Comparison of ENCODE assay signal across 9 cellular contexts in the genomic region with DNA sequence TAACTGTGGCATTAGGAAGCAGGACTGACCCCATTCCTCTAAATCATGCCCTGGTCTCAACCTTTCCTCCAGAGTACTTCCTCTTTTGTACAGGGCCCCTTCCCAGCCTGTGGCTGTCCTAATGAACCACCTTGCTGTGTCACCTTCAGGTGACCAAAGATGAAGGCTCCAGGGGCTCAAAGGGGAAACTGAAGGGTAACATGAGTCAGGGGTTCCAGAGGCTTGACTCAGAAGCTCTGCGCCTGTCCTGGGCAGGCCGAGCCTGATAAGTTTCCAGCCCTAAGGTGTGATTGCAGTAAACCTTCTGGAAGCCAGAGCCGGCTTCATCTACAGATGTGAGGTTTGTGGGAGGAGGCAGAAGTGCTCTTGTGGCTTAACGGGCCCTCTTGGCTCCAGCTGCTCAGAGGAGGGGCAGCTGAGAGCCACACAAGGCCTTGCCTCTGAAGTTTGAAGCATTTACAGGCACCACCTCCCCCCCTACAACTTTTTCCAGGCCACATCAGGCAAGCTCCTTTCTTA.
A peak's percentile ranks its signal among the peaks of the same experiment; 100 is the strongest.
DNase-seq lines count a peak whose midpoint lies in the region; ATAC-seq, FAIRE-seq and TF ChIP-seq lines count a peak whose summit lies in the region.
"Had no signal": no experiment of that assay in that cellular context is flagged by ENCODE, and none has a peak within 500 bp of the region (broad histone marks: within the 10 kb centered on the region; RNA-seq: fewer than 3 reads in every experiment).

No MANE protein-coding gene starts in this region.

- ATAC-seq in GM18511 (IDR thresholded peaks at IDR 0.05; ENCODE audit: unreplicated experiment) (peak; percentile 84), HG02623 (IDR thresholded peaks at IDR 0.05; ENCODE audit: unreplicated experiment) (peak; percentile 58), pancreas (peak; percentile 24 to 52 (median 36))

- H3K27me3 Mint-ChIP-seq in activated naive CD8-positive, alpha-beta T cell, result no peaks in the 10 kb centered on the region

- H3K79me2 ChIP-seq in OCI-LY1 (ENCODE audit: insufficient read depth, low read length), result no peaks in the 10 kb centered on the region

- H3K27ac ChIP-seq in OCI-LY1 (ENCODE audit: low read depth, low read length, poor library complexity, severe bottlenecking), result peak overlapping the region; percentile 97
- H3K27ac ChIP-seq in pancreas, result no peak overlapping the region
- H3K27ac ChIP-seq: SJSA1 had no signal

- H3K36me3 Mint-ChIP-seq in activated naive CD8-positive, alpha-beta T cell, result peaks cover 2% of the 10 kb centered on the region

- H3K27me3 ChIP-seq in OCI-LY1 (ENCODE audit: insufficient read depth, low read length), result no peaks in the 10 kb centered on the region
- H3K27me3 ChIP-seq in pancreas, result no peaks in the 10 kb centered on the region
- H3K27me3 ChIP-seq: SJSA1 had no signal

- 0 out of 2 replicates have a peak, but pooled peaks cover 4% of the 10 kb centered on the region for H3F3A ChIP-seq in OCI-LY1 (ENCODE audit: insufficient read depth, low read length)

- no peaks in the 10 kb centered on the region for H4K20me1 ChIP-seq in OCI-LY1 (ENCODE audit: insufficient read depth, low read length)

- H3K4me3 ChIP-seq in OCI-LY1 (ENCODE audit: low read depth, low read length, poor library complexity, severe bottlenecking), result peak overlapping the region; percentile 14
- no peak overlapping the region for H3K4me3 ChIP-seq in pancreas
- H3K4me3 ChIP-seq: SJSA1 had no signal

- no peaks in the 10 kb centered on the region for H3K9me3 Mint-ChIP-seq in activated naive CD8-positive, alpha-beta T cell (ENCODE audit: low read depth)

- peak in 1 of 6 donors; percentile 45 for DNase-seq in pancreas
- no peak for DNase-seq in AG20443 (ENCODE audit: low spot score)
- no peak for DNase-seq in T-helper 9 cell
- no peak for DNase-seq in nucleus accumbens (lab: John Stamatoyannopoulos, UW)

- peak overlapping the region; percentile 99 for H3K27ac Mint-ChIP-seq in activated naive CD8-positive, alpha-beta T cell

- no peak for TF ChIP-seq CTCF in OCI-LY1 (IDR thresholded peaks at IDR 0.05; ENCODE audit: low read length)
- TF ChIP-seq CTCF in pancreas (IDR thresholded peaks at IDR 0.05), result no peak

- peaks cover 57% of the 10 kb centered on the region for H3K4me1 ChIP-seq in OCI-LY1 (ENCODE audit: insufficient read depth, low read length, severe bottlenecking)
- peaks cover 0 to 12% (median 0%) of the 10 kb centered on the region in 3 donors for H3K4me1 ChIP-seq in pancreas

- H3K36me3 ChIP-seq in OCI-LY1 (ENCODE audit: insufficient read depth, low read length) (peaks cover 6% of the 10 kb centered on the region; the same call in 1 of the 2 replicates), pancreas (no peaks in the 10 kb centered on the region)

- H3K4me3 Mint-ChIP-seq in activated naive CD8-positive, alpha-beta T cell, result peak overlapping the region; percentile 78

- FAIRE-seq in pancreas (lab: Jason Lieb, UNC), result no peak

- H2AFZ ChIP-seq in OCI-LY1 (ENCODE audit: low read length), result no peak overlapping the region

- H3K4me2 ChIP-seq in OCI-LY1 (ENCODE audit: low read length), result peak overlapping the region; percentile 56

- peak overlapping the region; percentile 62 for H3K9ac ChIP-seq in OCI-LY1 (ENCODE audit: low read length)

- H3K4me1 Mint-ChIP-seq in activated naive CD8-positive, alpha-beta T cell (ENCODE audit: low read depth), result peaks cover 66% of the 10 kb centered on the region

- H3K9me3 ChIP-seq in OCI-LY1 (ENCODE audit: low read length), result no peaks in the 10 kb centered on the region
- no peaks in the 10 kb centered on the region for H3K9me3 ChIP-seq in pancreas
- H3K9me3 ChIP-seq: SJSA1 had no signal

- intact Hi-C loops in pancreas (cut with DNase I), result no loop called here

- WGBS in pancreas, 2 donors, result 67 to 87% methylated on average over 4 of the region's 4 CpGs

- H3K9me2 ChIP-seq in OCI-LY1 (ENCODE audit: low read depth, low read length), result no peaks in the 10 kb centered on the region
